Comparison of ENCODE assay signal across 8 cellular contexts in the genomic region with DNA sequence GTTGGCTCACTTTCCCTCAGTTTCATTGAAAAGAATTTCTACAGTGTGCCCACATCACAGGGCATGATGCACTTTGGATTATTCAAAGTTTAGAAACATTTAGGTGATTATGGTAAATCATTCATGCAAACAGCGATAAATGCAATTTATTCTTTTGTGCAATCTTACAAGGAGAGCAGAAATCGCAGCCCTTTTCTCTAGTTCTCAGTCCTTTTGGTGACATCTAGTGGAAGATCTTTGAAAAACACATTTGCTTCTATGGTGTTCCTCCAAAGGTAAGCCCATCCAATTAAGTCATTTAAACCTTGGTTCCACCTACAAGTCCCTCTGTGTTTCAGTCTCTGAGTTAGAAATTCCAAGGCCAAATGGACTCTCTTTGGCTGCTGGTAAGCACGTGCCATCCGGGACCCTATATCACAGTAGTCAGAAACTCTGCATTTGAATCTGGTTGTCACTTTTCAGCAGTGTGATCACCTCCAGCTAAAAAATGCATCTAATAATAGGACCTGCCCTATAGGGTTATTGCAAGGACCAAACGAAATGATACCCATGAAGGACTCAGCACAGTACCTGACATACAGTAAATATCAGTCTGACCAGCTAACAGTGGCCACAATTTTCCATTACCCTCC.
DNase-seq lines count a peak whose midpoint lies in the region; ATAC-seq and TF ChIP-seq lines count a peak whose summit lies in the region.

No MANE protein-coding gene starts in this region.

- TF ChIP-seq CTCF in choroid plexus epithelial cell (conservative IDR thresholded peaks at IDR 0.05; ENCODE audit: low read depth, low read length) (peak; percentile 63), mesothelial cell of epicardium (IDR thresholded peaks at IDR 0.05; ENCODE audit: unreplicated experiment) (peak; percentile 51)

- DNase-seq in CD4-positive, alpha-beta memory T cell: peak in 3 of 5 donors; percentile 13 to 20 (median 20)
- peak; percentile 68 for DNase-seq in GM19240 (ENCODE audit: insufficient read length, low spot score)
- DNase-seq in NCI-H774 (lab: John Stamatoyannopoulos, UW): peak; percentile 53
- DNase-seq in choroid plexus epithelial cell (ENCODE audit: low read depth): peak; percentile 85
- DNase-seq in mesothelial cell of epicardium (ENCODE audit: low spot score in 2 of 2, unreplicated experiment in 2 of 2): no peak
- no peak for DNase-seq in NK-92 treated with Interleukin-12 subunit alpha and Interleukin-12 subunit beta, amount 100 ng/mL, for 24 hours (lab: John Stamatoyannopoulos, UW)

- POLR2A ChIA-PET in CD4-positive, alpha-beta memory T cell (lab: Charles Lee; ENCODE audit: partially characterized antibody): interaction anchor here (0.6 kb wide), 1 partner anchor 8 kb away, joined by 3 read pairs; no protein-coding TSS in a partner anchor

- ATAC-seq in GM19328 (IDR thresholded peaks at IDR 0.05; ENCODE audit: unreplicated experiment) (no peak), GM19035 (IDR thresholded peaks at IDR 0.05; ENCODE audit: unreplicated experiment) (no peak)

- H3K27me3 ChIP-seq in CD4-positive, alpha-beta memory T cell (ENCODE audit: insufficient read depth, low read length): no peaks in the 10 kb centered on the region

- H3K27ac Mint-ChIP-seq in CD4-positive, alpha-beta memory T cell: no peak overlapping the region
- no peak overlapping the region for H3K27ac Mint-ChIP-seq in mesothelial cell of epicardium

- H3K4me1 ChIP-seq in CD4-positive, alpha-beta memory T cell (ENCODE audit: insufficient read depth, low read length): no peaks in the 10 kb centered on the region

- intact Hi-C loops in CD4-positive, alpha-beta memory T cell (cut with micrococcal nuclease): loop anchor here (1.0 to 5.0 kb wide), 2 partner anchors 141 to 415 kb away; no protein-coding TSS in a partner anchor

- H3K36me3 ChIP-seq in CD4-positive, alpha-beta memory T cell (ENCODE audit: insufficient read depth, low read length): peaks cover 12% of the 10 kb centered on the region

- peaks cover 0 to 2% (median 0%) of the 10 kb centered on the region in 4 donors for H3K4me1 Mint-ChIP-seq in CD4-positive, alpha-beta memory T cell
- peaks cover 27% of the 10 kb centered on the region for H3K4me1 Mint-ChIP-seq in mesothelial cell of epicardium

- no peaks in the 10 kb centered on the region for H3K27me3 Mint-ChIP-seq in CD4-positive, alpha-beta memory T cell
- no peaks in the 10 kb centered on the region for H3K27me3 Mint-ChIP-seq in mesothelial cell of epicardium (ENCODE audit: low read depth)

- H3K4me3 ChIP-seq in CD4-positive, alpha-beta memory T cell (ENCODE audit: low read length in 2 of 2): no peak overlapping the region
- H3K4me3 ChIP-seq in choroid plexus epithelial cell (ENCODE audit: low read depth, low read length): no peak overlapping the region

- no peaks in the 10 kb centered on the region for H3K9me3 Mint-ChIP-seq in CD4-positive, alpha-beta memory T cell
- no peaks in the 10 kb centered on the region for H3K9me3 Mint-ChIP-seq in mesothelial cell of epicardium

- H3K9me3 ChIP-seq in CD4-positive, alpha-beta memory T cell (ENCODE audit: control insufficient read depth in 1 of 2, low read length in 2 of 2): no peaks in the 10 kb centered on the region

- H3K36me3 Mint-ChIP-seq in CD4-positive, alpha-beta memory T cell: peaks cover 23 to 70% of the 10 kb centered on the region in 2 donors
- H3K36me3 Mint-ChIP-seq in mesothelial cell of epicardium: peaks cover 2% of the 10 kb centered on the region

- no peak overlapping the region for H3K4me3 Mint-ChIP-seq in CD4-positive, alpha-beta memory T cell
- H3K4me3 Mint-ChIP-seq in mesothelial cell of epicardium: no peak overlapping the region

- no peak overlapping the region for H3K27ac ChIP-seq in CD4-positive, alpha-beta memory T cell (ENCODE audit: low read depth, low read length)

- CTCF ChIA-PET in CD4-positive, alpha-beta memory T cell (lab: Charles Lee; ENCODE audit: partially characterized antibody): interaction anchor here (1.1 to 2.2 kb wide), 2 partner anchors 10 to 141 kb away, joined by 3 to 8 read pairs; no protein-coding TSS in a partner anchor

Comparison
In these comparisons a context has a peak if more than half of its experiments do, and no peak if none do; other contexts are left out.
1. DNase-seq: peak in CD4-positive, alpha-beta memory T cell (3 of 5), GM19240 (single experiment), NCI-H774 (single experiment) and choroid plexus epithelial cell (single experiment); none in mesothelial cell of epicardium (0 of 2) and NK-92 treated with Interleukin-12 subunit alpha and Interleukin-12 subunit beta, amount 100 ng/mL, for 24 hours (single experiment).